In genomic region chr6:84623956-84624680, GRCh38 we compare ENCODE assay signal across 16 cellular contexts.
DNase-seq lines count a peak whose midpoint lies in the region; ATAC-seq and TF ChIP-seq lines count a peak whose summit lies in the region.
"Had no signal": no experiment of that assay in that cellular context is flagged by ENCODE, and none has a peak within 500 bp of the region (broad histone marks: within the 10 kb centered on the region; RNA-seq: fewer than 3 reads in every experiment).

No MANE protein-coding gene starts in this region.

- no peak overlapping the region for H3K4me3 ChIP-seq in foreskin fibroblast (ENCODE audit: low read depth in 1 of 2, low read length in 2 of 2)
- no peak overlapping the region for H3K4me3 ChIP-seq in spleen
- H3K4me3 ChIP-seq: esophagus squamous epithelium, GM12878 had no signal

- no peak for TF ChIP-seq POLR2A in spleen (IDR thresholded peaks at IDR 0.05)

- WGBS in spleen, 5 donors = 39 to 51% (median 43%) methylated on average over 4 of the region's 4 CpGs

- H3K9me3 ChIP-seq in spleen = peaks cover 0 to 15% (median 1%) of the 10 kb centered on the region in 8 donors
- H3K9me3 ChIP-seq: Caco-2 had no signal

- no peaks in the 10 kb centered on the region for H3K36me3 ChIP-seq in spleen
- H3K36me3 ChIP-seq: esophagus squamous epithelium had no signal

- intact Hi-C loops in spleen (cut with DNase I; ENCODE audit: low total_unique reads) = no loop called here

- H3K4me1 ChIP-seq in spleen = no peaks in the 10 kb centered on the region
- H3K4me1 ChIP-seq: Caco-2, esophagus squamous epithelium had no signal

- no peak for TF ChIP-seq CTCF in foreskin fibroblast (IDR thresholded peaks at IDR 0.05; ENCODE audit: low read depth, low read length)
- no peak for TF ChIP-seq CTCF in spleen (IDR thresholded peaks at IDR 0.05 in 8 of 11, conservative IDR thresholded peaks at IDR 0.05 in 3 of 11)

- no peak overlapping the region for H3K27ac ChIP-seq in spleen
- H3K27ac ChIP-seq: esophagus squamous epithelium had no signal

- ATAC-seq in HG03108 (IDR thresholded peaks at IDR 0.05; ENCODE audit: unreplicated experiment) (no peak), HG02885 (IDR thresholded peaks at IDR 0.05; ENCODE audit: poor library complexity, unreplicated experiment) (no peak)
- ATAC-seq: GM12878; stimulated activated naive B cell treated with anti-CD40 and anti-IgM and Interleukin-4, amounts not matched to agents 10 μg/mL and 1 μg/mL and 100 μg/mL, for 72 hours had no signal

- DNase-seq in GM04504 (ENCODE audit: low read depth) (peak; percentile 53), SW480 (ENCODE audit: low spot score) (peak; percentile 4), foreskin fibroblast (peak; percentile 81 to 88), renal cortical epithelial cell (ENCODE audit: low read depth) (peak; percentile 95), NCI-H1417 (lab: John Stamatoyannopoulos, UW) (no peak), spleen (no peak)
- DNase-seq: Caco-2; cerebellar nuclear complex; esophagus squamous epithelium; KBM-7; NCI-H345; RPMI8226; stimulated activated naive B cell treated with anti-CD40 and anti-IgM and Interleukin-4, amounts not matched to agents 10 μg/mL and 1 μg/mL and 100 μg/mL, for 72 hours had no signal

- no peaks in the 10 kb centered on the region for H3K27me3 ChIP-seq in spleen (replicated peaks in 1 of 7)
- H3K27me3 ChIP-seq: esophagus squamous epithelium had no signal

Comparison
In these comparisons a context has a peak if more than half of its experiments do, and no peak if none do; other contexts are left out.
1. DNase-seq: peak in GM04504 (single experiment), SW480 (single experiment), foreskin fibroblast (2 of 2) and renal cortical epithelial cell (single experiment); none in NCI-H1417 (0 of 3) and spleen (single experiment).